1 cellular context compared by ENCODE assay signal in genomic region chr6:3831741-3832530, GRCh38.
TF ChIP-seq lines count a peak whose summit lies in the region.

No MANE protein-coding gene starts in this region.

TF ChIP-seq in SK-N-SH, 30 proteins besides CTCF, POLR2A, EP300 and RAD21 (continued from another document):
- TF ChIP-seq, protein P1, sequence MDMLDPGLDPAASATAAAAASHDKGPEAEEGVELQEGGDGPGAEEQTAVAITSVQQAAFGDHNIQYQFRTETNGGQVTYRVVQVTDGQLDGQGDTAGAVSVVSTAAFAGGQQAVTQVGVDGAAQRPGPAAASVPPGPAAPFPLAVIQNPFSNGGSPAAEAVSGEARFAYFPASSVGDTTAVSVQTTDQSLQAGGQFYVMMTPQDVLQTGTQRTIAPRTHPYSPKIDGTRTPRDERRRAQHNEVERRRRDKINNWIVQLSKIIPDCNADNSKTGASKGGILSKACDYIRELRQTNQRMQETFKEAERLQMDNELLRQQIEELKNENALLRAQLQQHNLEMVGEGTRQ (IDR thresholded peaks at IDR 0.05; ENCODE audit: borderline replicate concordance, low read depth, low read length): no peak
- TF ChIP-seq MEF2A (IDR thresholded peaks at IDR 0.05; ENCODE audit: borderline replicate concordance, low read depth) (no peak), NRF1 (IDR thresholded peaks at IDR 0.05; ENCODE audit: low read depth, low read length) (no peak), MXI1 (IDR thresholded peaks at IDR 0.05; ENCODE audit: low read depth, low read length) (no peak), YY1 (IDR thresholded peaks at IDR 0.05; ENCODE audit: low read depth) (no peak), NFIC (IDR thresholded peaks at IDR 0.05; ENCODE audit: borderline replicate concordance) (no peak), TCF12 (IDR thresholded peaks at IDR 0.05) (no peak), EZH2phosphoT487 (IDR thresholded peaks at IDR 0.05; ENCODE audit: borderline replicate concordance, low read depth) (no peak)
- TF ChIP-seq, protein P2, sequence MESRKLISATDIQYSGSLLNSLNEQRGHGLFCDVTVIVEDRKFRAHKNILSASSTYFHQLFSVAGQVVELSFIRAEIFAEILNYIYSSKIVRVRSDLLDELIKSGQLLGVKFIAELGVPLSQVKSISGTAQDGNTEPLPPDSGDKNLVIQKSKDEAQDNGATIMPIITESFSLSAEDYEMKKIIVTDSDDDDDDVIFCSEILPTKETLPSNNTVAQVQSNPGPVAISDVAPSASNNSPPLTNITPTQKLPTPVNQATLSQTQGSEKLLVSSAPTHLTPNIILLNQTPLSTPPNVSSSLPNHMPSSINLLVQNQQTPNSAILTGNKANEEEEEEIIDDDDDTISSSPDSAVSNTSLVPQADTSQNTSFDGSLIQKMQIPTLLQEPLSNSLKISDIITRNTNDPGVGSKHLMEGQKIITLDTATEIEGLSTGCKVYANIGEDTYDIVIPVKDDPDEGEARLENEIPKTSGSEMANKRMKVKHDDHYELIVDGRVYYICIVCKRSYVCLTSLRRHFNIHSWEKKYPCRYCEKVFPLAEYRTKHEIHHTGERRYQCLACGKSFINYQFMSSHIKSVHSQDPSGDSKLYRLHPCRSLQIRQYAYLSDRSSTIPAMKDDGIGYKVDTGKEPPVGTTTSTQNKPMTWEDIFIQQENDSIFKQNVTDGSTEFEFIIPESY (IDR thresholded peaks at IDR 0.05; ENCODE audit: borderline replicate concordance, low read depth): no peak
